In genomic region chr22:39988386-39989114, GRCh38 we compare ENCODE assay signal across 15 cellular contexts. TPM values are rescaled to one million over a fixed set of nuclear protein-coding genes. Genes with fewer than 3 reads are reported as not detected.
"Had no signal": no experiment of that assay in that cellular context is flagged by ENCODE, and none has a peak within 500 bp of the region (broad histone marks: within the 10 kb centered on the region; RNA-seq: fewer than 3 reads in every experiment).

No MANE protein-coding gene starts in this region.

- H3K4me3 ChIP-seq: ascending aorta, psoas muscle had no signal

- H3K36me3 ChIP-seq: ascending aorta had no signal

- FAIRE-seq: urothelium cell line had no signal

- H3K36me3 Mint-ChIP-seq: activated CD8-positive, alpha-beta memory T cell treated with anti-CD3 and anti-CD28 coated beads, Interleukin-2, amount 10 ng/mL, durations not matched to agents 7 days and 5 days had no signal

- H3K27ac Mint-ChIP-seq: activated CD8-positive, alpha-beta memory T cell treated with anti-CD3 and anti-CD28 coated beads, Interleukin-2, amount 10 ng/mL, durations not matched to agents 7 days and 5 days; activated T-cell treated with anti-CD3 and anti-CD28 coated beads, Interleukin-2, amount 50 U/mL, for 24 hours had no signal

- DNase-seq: activated CD4-positive, alpha-beta T cell treated with anti-CD3 and anti-CD28 coated beads for 1 hour; activated CD4-positive, alpha-beta T cell treated with anti-CD3 and anti-CD28 coated beads, Interleukin-2, amount 50 U/mL, for 48 hours; activated CD8-positive, alpha-beta memory T cell treated with anti-CD3 and anti-CD28 coated beads, Interleukin-2, amount 10 ng/mL, durations not matched to agents 7 days and 5 days; activated effector memory CD4-positive, alpha-beta T cell treated with Interleukin-2 at 50 U/mL for 16 hours; activated T-cell treated with anti-CD3 and anti-CD28 coated beads, Interleukin-2, amount 50 U/mL, for 24 hours; hippocampal formation; kidney glomerular epithelial cell; psoas muscle; stimulated activated CD4-positive, alpha-beta T cell treated with anti-CD3 and anti-CD28 coated beads, Interleukin-4, amount 100 ng/mL, for 1 hour; stimulated activated CD8-positive, alpha-beta memory T cell treated with anti-CD3 and anti-CD28 coated beads, Interleukin-4, amount 100 ng/mL, for 48 hours; SW 1271; T-helper 9 cell had no signal

- H3K9me3 Mint-ChIP-seq: activated T-cell treated with anti-CD3 and anti-CD28 coated beads, Interleukin-2, amount 50 U/mL, for 24 hours had no signal

- H3K27me3 ChIP-seq: ascending aorta had no signal

- H3K4me3 Mint-ChIP-seq: activated CD8-positive, alpha-beta memory T cell treated with anti-CD3 and anti-CD28 coated beads, Interleukin-2, amount 10 ng/mL, durations not matched to agents 7 days and 5 days; activated T-cell treated with anti-CD3 and anti-CD28 coated beads, Interleukin-2, amount 50 U/mL, for 24 hours had no signal

- H3K9me3 ChIP-seq: ascending aorta, psoas muscle had no signal

- ATAC-seq: activated CD8-positive, alpha-beta memory T cell treated with anti-CD3 and anti-CD28 coated beads, Interleukin-2, amount 10 ng/mL, durations not matched to agents 7 days and 5 days; psoas muscle had no signal

- H3K27ac ChIP-seq: ascending aorta, psoas muscle had no signal

- H3K4me1 ChIP-seq: ascending aorta, psoas muscle had no signal

RNA-seq across cellular contexts. Expression of gene FAM83F, which starts 6.2 kb away (rescaled TPM):
- total RNA-seq: activated CD8-positive, alpha-beta memory T cell treated with anti-CD3 and anti-CD28 coated beads, Interleukin-2, amount 10 ng/mL, durations not matched to agents 7 days and 5 days; ascending aorta had no signal

RNA-seq across cellular contexts. Expression of gene TMA7B, which starts 28.4 kb away (rescaled TPM):
- total RNA-seq: ascending aorta, omental fat pad, psoas muscle had no signal
- polyA plus RNA-seq: psoas muscle had no signal
